8 cellular contexts compared by ENCODE assay signal in the genomic region with DNA sequence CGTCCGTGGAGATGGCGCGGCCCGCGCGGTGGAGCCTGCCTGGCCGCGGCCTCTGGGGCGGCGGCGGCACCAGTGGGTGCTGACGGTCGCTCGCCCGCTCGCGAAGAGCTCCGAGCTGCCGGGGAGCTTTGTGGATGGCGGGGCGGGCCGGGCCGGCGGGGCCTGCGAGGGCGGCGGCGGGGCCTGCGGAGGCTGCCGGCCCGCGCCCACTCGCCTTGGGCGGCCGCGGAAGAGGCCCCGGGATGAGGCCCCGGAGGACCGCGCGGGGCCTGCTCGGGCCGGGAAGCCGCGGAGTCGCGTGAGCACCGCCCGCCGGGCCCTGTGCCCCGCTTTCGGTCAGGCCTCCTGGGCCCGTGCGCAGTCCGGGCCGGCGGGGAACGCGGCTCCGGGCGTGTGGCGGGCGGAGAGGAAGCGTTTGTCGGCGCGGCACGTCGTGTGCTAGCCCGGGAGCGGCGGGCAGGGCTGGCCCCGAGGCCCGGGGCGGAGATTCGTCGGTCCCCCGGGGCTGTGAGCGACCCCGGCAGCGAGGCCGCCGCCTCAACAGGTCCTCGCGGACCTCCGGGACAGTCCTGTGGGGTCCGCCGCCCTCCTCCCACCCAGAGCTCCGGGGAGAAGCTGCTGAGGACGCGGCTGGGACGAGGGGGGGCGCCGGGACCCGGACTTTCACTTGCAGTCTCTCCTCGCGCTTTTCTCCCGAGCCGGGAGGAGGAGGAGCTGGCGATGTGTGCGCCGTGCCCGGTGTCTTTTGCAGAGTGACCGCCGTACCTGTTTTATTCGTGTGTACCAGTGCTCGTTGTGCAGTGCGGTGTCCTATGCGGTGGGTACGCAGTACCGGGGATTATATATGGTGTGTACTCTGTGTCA. TPM values are rescaled to one million over a fixed set of nuclear protein-coding genes. Genes with fewer than 3 reads are reported as not detected.
DNase-seq lines count a peak whose midpoint lies in the region; ATAC-seq and TF ChIP-seq lines count a peak whose summit lies in the region.

No MANE protein-coding gene starts in this region.

- peaks cover 14% of the 10 kb centered on the region for H3K27me3 Mint-ChIP-seq in endothelial cell (ENCODE audit: unreplicated experiment)

- peak; percentile 27 for DNase-seq in NCI-H345 (lab: John Stamatoyannopoulos, UW)
- DNase-seq in NCI-H345 treated with DMSO at 0.1 percent for 48 hours (lab: John Stamatoyannopoulos, UW; ENCODE audit: unreplicated experiment): no peak
- peak; percentile 64 for DNase-seq in NCI-H69 (lab: John Stamatoyannopoulos, UW)
- peak; percentile 81 for DNase-seq in activated CD8-positive, alpha-beta memory T cell treated with anti-CD3 and anti-CD28 coated beads, Interleukin-2, amount 50 U/mL, for 48 hours
- DNase-seq in endothelial cell (ENCODE audit: low spot score): peak; percentile 57
- DNase-seq in midbrain (lab: John Stamatoyannopoulos, UW): peak; percentile 39
- peak; percentile 20 to 37 for DNase-seq in stimulated activated CD8-positive, alpha-beta memory T cell treated with anti-CD3 and anti-CD28 coated beads, Interleukin-4, amount 100 ng/mL, for 1 hour (ENCODE audit: low read depth in 2 of 2, low spot score in 1 of 2)

- peaks cover 14% of the 10 kb centered on the region for H3K4me1 Mint-ChIP-seq in endothelial cell (ENCODE audit: unreplicated experiment)

- no peak for TF ChIP-seq CTCF in endothelial cell (IDR thresholded peaks at IDR 0.05; ENCODE audit: unreplicated experiment)

- peak; percentile 28 for ATAC-seq in HG02884 (IDR thresholded peaks at IDR 0.05; ENCODE audit: unreplicated experiment)

- H3K9me3 Mint-ChIP-seq in endothelial cell (ENCODE audit: unreplicated experiment): no peaks in the 10 kb centered on the region

- H3K27ac Mint-ChIP-seq in endothelial cell (ENCODE audit: unreplicated experiment): peak overlapping the region; percentile 84

- H3K4me3 Mint-ChIP-seq in endothelial cell (ENCODE audit: unreplicated experiment): peak overlapping the region; percentile 96

- peaks cover 3% of the 10 kb centered on the region for H3K36me3 Mint-ChIP-seq in endothelial cell (ENCODE audit: low read depth, unreplicated experiment)

RNA-seq across cellular contexts. Expression of a gene that starts 0.6 kb away (rescaled TPM):
- total RNA-seq in endothelial cell (ENCODE audit: unreplicated experiment): 41.6 TPM
